ENCODE assay signal across 13 cellular contexts in genomic region chr22:42697542-42698013, GRCh38. TPM values are rescaled to one million over a fixed set of nuclear protein-coding genes. Genes with fewer than 3 reads are reported as not detected.
DNase-seq lines count a peak whose midpoint lies in the region; ATAC-seq and TF ChIP-seq lines count a peak whose summit lies in the region.
"Had no signal": no experiment of that assay in that cellular context is flagged by ENCODE, and none has a peak within 500 bp of the region (broad histone marks: within the 10 kb centered on the region; RNA-seq: fewer than 3 reads in every experiment).

No MANE protein-coding gene starts in this region.

- CTCF ChIA-PET in activated CD4-positive, alpha-beta memory T cell treated with anti-CD3 and anti-CD28 coated beads for 36 hours (lab: Charles Lee): no interaction called here

- peaks cover 6% of the 10 kb centered on the region; the same call in 1 of the 2 replicates for H3F3A ChIP-seq in GM23248 (ENCODE audit: insufficient read depth)

- no peaks in the 10 kb centered on the region for H3K4me1 Mint-ChIP-seq in natural killer cell treated with Interleukin-12 subunit alpha and Interleukin-12 subunit beta and Interleukin-15 and Interleukin-18, amount 100 ng/mL, for 72 hours (ENCODE audit: low read depth in 2 of 2)
- no peaks in the 10 kb centered on the region for H3K4me1 Mint-ChIP-seq in activated CD4-positive, alpha-beta memory T cell treated with anti-CD3 and anti-CD28 coated beads for 36 hours (ENCODE audit: low read depth)

- no peaks in the 10 kb centered on the region for H3K9me2 ChIP-seq in GM23248 (ENCODE audit: insufficient read depth)

- H3K9ac ChIP-seq in GM23248: no peak overlapping the region
- H3K9ac ChIP-seq: parathyroid adenoma had no signal

- no peaks in the 10 kb centered on the region for H3K9me3 Mint-ChIP-seq in natural killer cell treated with Interleukin-12 subunit alpha and Interleukin-12 subunit beta and Interleukin-15 and Interleukin-18, amount 100 ng/mL, for 72 hours
- H3K9me3 Mint-ChIP-seq in activated CD4-positive, alpha-beta memory T cell treated with anti-CD3 and anti-CD28 coated beads for 36 hours: no peaks in the 10 kb centered on the region

- no peaks in the 10 kb centered on the region for H3K36me3 ChIP-seq in GM23248 (ENCODE audit: low read depth)
- H3K36me3 ChIP-seq in adrenal gland (replicated peaks in 1 of 2): no peaks in the 10 kb centered on the region
- peaks cover 0 to 32% (median 18%) of the 10 kb centered on the region in 9 donors for H3K36me3 ChIP-seq in heart right ventricle

- POLR2A ChIA-PET in activated CD4-positive, alpha-beta memory T cell treated with anti-CD3 and anti-CD28 coated beads for 36 hours (lab: Charles Lee): no interaction called here

- no peaks in the 10 kb centered on the region for H3K36me3 Mint-ChIP-seq in natural killer cell treated with Interleukin-12 subunit alpha and Interleukin-12 subunit beta and Interleukin-15 and Interleukin-18, amount 100 ng/mL, for 72 hours
- no peaks in the 10 kb centered on the region for H3K36me3 Mint-ChIP-seq in activated CD4-positive, alpha-beta memory T cell treated with anti-CD3 and anti-CD28 coated beads for 36 hours

- H3K4me2 ChIP-seq in GM23248 (ENCODE audit: unreplicated experiment): no peak overlapping the region

- H3K4me3 ChIP-seq in GM23248: no peak overlapping the region
- H3K4me3 ChIP-seq in adrenal gland: no peak overlapping the region
- no peak overlapping the region for H3K4me3 ChIP-seq in heart right ventricle
- no peak overlapping the region for H3K4me3 ChIP-seq in retinal pigment epithelial cell (ENCODE audit: low read length)

- peak; percentile 81 to 89 (median 88) for ATAC-seq in heart right ventricle
- ATAC-seq in natural killer cell treated with Interleukin-12 subunit alpha and Interleukin-12 subunit beta and Interleukin-15 and Interleukin-18, amount 100 ng/mL, for 72 hours: no peak
- no peak for ATAC-seq in GM19467 (IDR thresholded peaks at IDR 0.05; ENCODE audit: unreplicated experiment)

- H4K20me1 ChIP-seq in GM23248 (ENCODE audit: insufficient read depth): no peaks in the 10 kb centered on the region

- intact Hi-C loops in adrenal gland (cut with DNase I): no loop called here
- intact Hi-C loops in heart right ventricle (cut with DNase I): loop anchor here in 1 of 10 donors (2.0 kb wide), 1 partner anchor 21 kb away; no protein-coding TSS in a partner anchor
- intact Hi-C loops in activated CD4-positive, alpha-beta memory T cell treated with anti-CD3 and anti-CD28 coated beads for 36 hours (cut with micrococcal nuclease): no loop called here

- peak; percentile 77 for DNase-seq in GM23248
- DNase-seq in adrenal gland: peak in 6 of 7 donors; percentile 60 to 78 (median 71)
- peak; percentile 88 to 93 for DNase-seq in heart right ventricle
- DNase-seq in retinal pigment epithelial cell (ENCODE audit: low read depth): peak; percentile 72
- no peak for DNase-seq in natural killer cell treated with Interleukin-12 subunit alpha and Interleukin-12 subunit beta and Interleukin-15 and Interleukin-18, amount 100 ng/mL, for 72 hours (ENCODE audit: low spot score)
- DNase-seq in activated CD4-positive, alpha-beta memory T cell treated with anti-CD3 and anti-CD28 coated beads for 36 hours: no peak
- DNase-seq in central memory CD4-positive, alpha-beta T cell: no peak
- DNase-seq: cerebellar nuclear complex, DMS79, NCI-H1105 treated with DMSO at 0.1 percent for 48 hours had no signal

- no peaks in the 10 kb centered on the region for H3K27me3 Mint-ChIP-seq in natural killer cell treated with Interleukin-12 subunit alpha and Interleukin-12 subunit beta and Interleukin-15 and Interleukin-18, amount 100 ng/mL, for 72 hours
- no peaks in the 10 kb centered on the region for H3K27me3 Mint-ChIP-seq in activated CD4-positive, alpha-beta memory T cell treated with anti-CD3 and anti-CD28 coated beads for 36 hours

- H2AFZ ChIP-seq in GM23248: no peak overlapping the region
- H2AFZ ChIP-seq: parathyroid adenoma had no signal

- no peaks in the 10 kb centered on the region for H3K9me3 ChIP-seq in GM23248 (ENCODE audit: low read depth)
- H3K9me3 ChIP-seq in adrenal gland (replicated peaks in 1 of 3): no peaks in the 10 kb centered on the region
- H3K9me3 ChIP-seq in heart right ventricle: no peaks in the 10 kb centered on the region

- no peak overlapping the region for H3K4me3 Mint-ChIP-seq in natural killer cell treated with Interleukin-12 subunit alpha and Interleukin-12 subunit beta and Interleukin-15 and Interleukin-18, amount 100 ng/mL, for 72 hours
- H3K4me3 Mint-ChIP-seq in activated CD4-positive, alpha-beta memory T cell treated with anti-CD3 and anti-CD28 coated beads for 36 hours: no peak overlapping the region

- 16 to 24% methylated on average over 16 of the region's 16 CpGs for WGBS in GM23248 (ENCODE audit: low coverage in 1 of 2, low lambda C conversion rate in 2 of 2, missing lambda C conversion rate in 2 of 2), 2 experiments
- 50 to 64% (median 52%) methylated on average over 6 to 16 of the region's 16 CpGs for WGBS in adrenal gland, 4 donors
- WGBS in heart right ventricle, 2 donors: 12 to 15% methylated on average over 16 of the region's 16 CpGs

- H3K4me1 ChIP-seq in GM23248 (ENCODE audit: insufficient read depth) (peaks cover 15% of the 10 kb centered on the region; the same call in 1 of the 2 replicates), adrenal gland (replicated peaks in 1 of 2) (peaks cover 5 to 20% of the 10 kb centered on the region in 2 donors), heart right ventricle (peaks cover 42 to 92% (median 75%) of the 10 kb centered on the region in 9 donors)
- H3K4me1 ChIP-seq: parathyroid adenoma had no signal

- TF ChIP-seq POLR2A in adrenal gland (IDR thresholded peaks at IDR 0.05): no peak

- H3K27me3 ChIP-seq in GM23248 (replicated peaks; ENCODE audit: insufficient read depth): no peaks in the 10 kb centered on the region
- no peaks in the 10 kb centered on the region for H3K27me3 ChIP-seq in adrenal gland
- no peaks in the 10 kb centered on the region for H3K27me3 ChIP-seq in heart right ventricle

- H3K27ac ChIP-seq in GM23248: no peak overlapping the region
- peak overlapping the region in 2 of 5 donors; percentile 71 to 77 for H3K27ac ChIP-seq in adrenal gland
- H3K27ac ChIP-seq in heart right ventricle: peak overlapping the region; percentile 85 to 97 (median 94)
- H3K27ac ChIP-seq: parathyroid adenoma, VCaP had no signal

- TF ChIP-seq CTCF in adrenal gland (IDR thresholded peaks at IDR 0.05): no peak
- TF ChIP-seq CTCF in heart right ventricle (IDR thresholded peaks at IDR 0.05): no peak
- TF ChIP-seq CTCF in retinal pigment epithelial cell (conservative IDR thresholded peaks at IDR 0.05; ENCODE audit: low read depth, low read length): no peak

- H3K79me2 ChIP-seq in GM23248 (ENCODE audit: insufficient read depth): 0 out of 2 replicates have a peak, but pooled peaks cover 10% of the 10 kb centered on the region
- H3K79me2 ChIP-seq: parathyroid adenoma had no signal

- in situ Hi-C loops in GM23248 (cut with MboI): no loop called here

- no peak overlapping the region for H3K27ac Mint-ChIP-seq in natural killer cell treated with Interleukin-12 subunit alpha and Interleukin-12 subunit beta and Interleukin-15 and Interleukin-18, amount 100 ng/mL, for 72 hours
- H3K27ac Mint-ChIP-seq in activated CD4-positive, alpha-beta memory T cell treated with anti-CD3 and anti-CD28 coated beads for 36 hours: no peak overlapping the region

RNA-seq across cellular contexts. Expression of gene A4GALT, which starts 23.1 kb away (rescaled TPM):
- total RNA-seq in GM23248 (2014; rRNA removed; shearing (Covaris generic)): 10.9 and 18.6 TPM in 2 replicates
- 14.8 and 15.4 TPM in 2 replicates for polyA plus RNA-seq in GM23248 (2016; fragmentation: Nextera tagmentation; extraction: Ambion mirVana)
- total RNA-seq in adrenal gland: 10 to 100 TPM in 7 of 8 donors, 1 to 10 TPM in 1; 2.7 to 29.8 (median 18.2) TPM
- polyA plus RNA-seq in adrenal gland: 10 to 100 TPM in 2 of 3 donors, 1 to 10 TPM in 1; 4.2 to 21.5 (median 17.8) TPM
- 100 to 1,000 TPM in 2 of 10 donors, 10 to 100 TPM in 8; 61.4 to 123 (median 80.6) TPM for total RNA-seq in heart right ventricle
- polyA plus RNA-seq in heart right ventricle: 100 to 1,000 TPM in 1 of 2 donors, 10 to 100 TPM in 1; 95.0 to 167 TPM
- total RNA-seq in natural killer cell treated with Interleukin-12 subunit alpha and Interleukin-12 subunit beta and Interleukin-15 and Interleukin-18, amount 100 ng/mL, for 72 hours: under 1 TPM in 1 of 2 donors, not detected in 1; 0.33 TPM
- total RNA-seq in activated CD4-positive, alpha-beta memory T cell treated with anti-CD3 and anti-CD28 coated beads for 36 hours: not detected

RNA-seq across cellular contexts. Expression of gene CYB5R3, which starts 48.4 kb away (rescaled TPM):
- 314 and 378 TPM in 2 replicates for total RNA-seq in GM23248 (2014; rRNA removed; shearing (Covaris generic))
- polyA plus RNA-seq in GM23248 (2016; fragmentation: Nextera tagmentation; extraction: Ambion mirVana) (907 and 950 TPM in 2 replicates), adrenal gland (100 to 1,000 TPM; 101 to 313 (median 201) TPM), heart right ventricle (100 to 1,000 TPM in 1 of 2 donors, 10 to 100 TPM in 1; 91.9 to 303 TPM)
- total RNA-seq in adrenal gland (100 to 1,000 TPM; 187 to 578 (median 365) TPM), heart right ventricle (100 to 1,000 TPM; 261 to 633 (median 312) TPM)
- 10 to 100 TPM; 79.6 to 96.7 TPM for total RNA-seq in natural killer cell treated with Interleukin-12 subunit alpha and Interleukin-12 subunit beta and Interleukin-15 and Interleukin-18, amount 100 ng/mL, for 72 hours
- total RNA-seq in activated CD4-positive, alpha-beta memory T cell treated with anti-CD3 and anti-CD28 coated beads for 36 hours: 10 to 100 TPM; 73.7 to 77.6 TPM

RNA-seq across cellular contexts. Expression of gene ATP5MGL, which starts 57.2 kb away (rescaled TPM):
- total RNA-seq in GM23248 (2014; rRNA removed; shearing (Covaris generic)): not detected in 2 replicates
- polyA plus RNA-seq in GM23248 (2016; fragmentation: Nextera tagmentation; extraction: Ambion mirVana) (0.62 TPM in 1 of 2 replicates, not detected in the other), adrenal gland (not detected), heart right ventricle (not detected)
- total RNA-seq in adrenal gland (under 1 TPM in 4 of 8 donors, not detected in 4; 0.31 to 0.86 (median 0.57) TPM), heart right ventricle (1 to 10 TPM in 1 of 10 donors, under 1 TPM in 9; 0.32 to 1.2 (median 0.50) TPM)
- total RNA-seq in natural killer cell treated with Interleukin-12 subunit alpha and Interleukin-12 subunit beta and Interleukin-15 and Interleukin-18, amount 100 ng/mL, for 72 hours: 1 to 10 TPM in 1 of 2 donors, under 1 TPM in 1; 0.62 to 1.1 TPM
- total RNA-seq in activated CD4-positive, alpha-beta memory T cell treated with anti-CD3 and anti-CD28 coated beads for 36 hours: under 1 TPM; 0.38 to 0.51 TPM

Comparison
In these comparisons a context has a peak if more than half of its experiments do, and no peak if none do; other contexts are left out.
1. DNase-seq: peak in GM23248 (single experiment), adrenal gland (6 of 7), heart right ventricle (2 of 2) and retinal pigment epithelial cell (single experiment); none in natural killer cell treated with Interleukin-12 subunit alpha and Interleukin-12 subunit beta and Interleukin-15 and Interleukin-18, amount 100 ng/mL, for 72 hours (single experiment), activated CD4-positive, alpha-beta memory T cell treated with anti-CD3 and anti-CD28 coated beads for 36 hours (single experiment) and central memory CD4-positive, alpha-beta T cell (single experiment).
2. ATAC-seq: peak in heart right ventricle (8 of 8); none in natural killer cell treated with Interleukin-12 subunit alpha and Interleukin-12 subunit beta and Interleukin-15 and Interleukin-18, amount 100 ng/mL, for 72 hours (0 of 2) and GM19467 (single experiment).